ENCODE assay signal across 9 cellular contexts in the genomic region with DNA sequence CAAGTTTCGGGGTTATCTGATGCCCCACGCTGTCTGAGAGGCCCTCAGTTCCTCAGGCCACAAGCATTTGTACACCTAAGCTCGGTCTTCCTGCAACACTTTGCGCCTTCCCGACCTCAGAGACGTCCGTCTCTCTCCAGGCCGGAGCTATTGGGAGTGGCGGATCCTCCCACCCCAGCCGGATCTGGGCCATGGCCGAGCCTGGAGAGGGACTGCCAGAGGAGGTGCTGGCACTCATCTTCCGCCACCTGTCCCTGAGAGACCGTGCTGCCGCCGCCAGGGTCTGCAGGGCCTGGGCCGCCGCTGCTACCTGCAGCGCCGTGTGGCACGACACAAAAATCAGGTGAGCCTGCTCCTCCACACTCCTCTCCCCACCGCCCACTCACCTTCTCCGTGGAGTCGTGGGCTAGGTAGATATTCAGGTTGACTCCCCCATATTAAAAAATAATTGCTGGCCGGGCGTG. TPM values are rescaled to one million over a fixed set of nuclear protein-coding genes. Genes with fewer than 3 reads are reported as not detected.
DNase-seq lines count a peak whose midpoint lies in the region; ATAC-seq, FAIRE-seq and TF ChIP-seq lines count a peak whose summit lies in the region.
"Had no signal": no experiment of that assay in that cellular context is flagged by ENCODE, and none has a peak within 500 bp of the region (broad histone marks: within the 10 kb centered on the region; RNA-seq: fewer than 3 reads in every experiment).

No MANE protein-coding gene starts in this region.

- H3K4me3 Mint-ChIP-seq in natural killer cell = peak overlapping the region; percentile 31
- H3K4me3 Mint-ChIP-seq in natural killer cell treated with Interleukin-12 subunit alpha and Interleukin-12 subunit beta and Interleukin-15 and Interleukin-18, amount 100 ng/mL, for 72 hours = no peak overlapping the region

- no peaks in the 10 kb centered on the region for H3K9me3 Mint-ChIP-seq in natural killer cell
- H3K9me3 Mint-ChIP-seq in natural killer cell treated with Interleukin-12 subunit alpha and Interleukin-12 subunit beta and Interleukin-15 and Interleukin-18, amount 100 ng/mL, for 72 hours = no peaks in the 10 kb centered on the region

- H3K36me3 Mint-ChIP-seq in natural killer cell = no peaks in the 10 kb centered on the region
- no peaks in the 10 kb centered on the region for H3K36me3 Mint-ChIP-seq in natural killer cell treated with Interleukin-12 subunit alpha and Interleukin-12 subunit beta and Interleukin-15 and Interleukin-18, amount 100 ng/mL, for 72 hours

- H3K9me3 ChIP-seq in breast epithelium = no peaks in the 10 kb centered on the region
- no peaks in the 10 kb centered on the region for H3K9me3 ChIP-seq in HepG2 (ENCODE audit: low read length)
- H3K9me3 ChIP-seq in effector memory CD4-positive, alpha-beta T cell (ENCODE audit: control insufficient read depth, low read length) = no peaks in the 10 kb centered on the region
- H3K9me3 ChIP-seq: vagina had no signal

- BruUV-seq in HepG2 (replicated peaks; lab: Mats Ljungman, UMichigan) = no TSS peak

- in situ Hi-C loops in HepG2 (cut with HindIII; ENCODE audit: extremely low pct_ligation_motif_present, low pct_unique_long_range_greater_than_20kb) = no loop called here

- peak overlapping the region; percentile 94 for H3K4me2 ChIP-seq in HepG2 (ENCODE audit: low read depth, low read length)

- H3K27ac ChIP-seq in breast epithelium (no peak overlapping the region), HepG2 (ENCODE audit: extremely low read length, insufficient read depth, low read length) (no peak overlapping the region)
- no peak overlapping the region for H3K27ac ChIP-seq in effector memory CD4-positive, alpha-beta T cell (ENCODE audit: insufficient read depth, low read length, poor library complexity, severe bottlenecking)
- H3K27ac ChIP-seq: vagina had no signal

- TF ChIP-seq EP300 in HepG2 (IDR thresholded peaks at IDR 0.05; ENCODE audit: low read depth in 2 of 2, low read length in 2 of 2) (no peak), HepG2 (CRISPR knock-in tag; IDR thresholded peaks at IDR 0.05; ENCODE audit: borderline replicate concordance) (no peak)

- H3K4me1 Mint-ChIP-seq in natural killer cell = peaks cover 25 to 39% of the 10 kb centered on the region in 2 donors
- H3K4me1 Mint-ChIP-seq in natural killer cell treated with Interleukin-12 subunit alpha and Interleukin-12 subunit beta and Interleukin-15 and Interleukin-18, amount 100 ng/mL, for 72 hours (ENCODE audit: low read depth in 2 of 2) = peaks cover 27 to 45% of the 10 kb centered on the region in 2 donors

- FAIRE-seq in HepG2 (lab: Jason Lieb, UNC) = no peak

- H3K9ac ChIP-seq in HepG2 (ENCODE audit: insufficient read depth, low read depth, low read length) = peak overlapping the region; percentile 46; the same call in 1 of the 2 replicates

- intact Hi-C loops in natural killer cell (cut with micrococcal nuclease) = loop anchor here (2.0 kb wide), 1 partner anchor 13 kb away; no protein-coding TSS in a partner anchor
- intact Hi-C loops in breast epithelium (cut with DNase I; ENCODE audit: low total_unique reads) = no loop called here
- intact Hi-C loops in HepG2 (cut with micrococcal nuclease; ENCODE audit: unreplicated experiment) = no loop called here

- no peaks in the 10 kb centered on the region for H3K27me3 ChIP-seq in breast epithelium
- H3K27me3 ChIP-seq in HepG2 (ENCODE audit: control insufficient read depth in 1 of 2, insufficient read depth in 2 of 2, low read length in 2 of 2) = peaks cover 7 to 17% of the 10 kb centered on the region in 2 experiments
- H3K27me3 ChIP-seq in effector memory CD4-positive, alpha-beta T cell (replicated peaks; ENCODE audit: control insufficient read depth, insufficient read depth, low read length, poor library complexity, severe bottlenecking) = peaks cover 30% of the 10 kb centered on the region
- H3K27me3 ChIP-seq: vagina had no signal

- H3K79me2 ChIP-seq in HepG2 (ENCODE audit: insufficient read depth, low read length) = no peaks in the 10 kb centered on the region

- ATAC-seq in natural killer cell (no peak), HepG2 (no peak)
- ATAC-seq in natural killer cell treated with Interleukin-12 subunit alpha and Interleukin-12 subunit beta and Interleukin-15 and Interleukin-18, amount 100 ng/mL, for 72 hours = no peak

- peaks cover 10 to 11% of the 10 kb centered on the region in 2 donors for H3K4me1 ChIP-seq in breast epithelium
- peaks cover 51% of the 10 kb centered on the region for H3K4me1 ChIP-seq in HepG2 (ENCODE audit: insufficient read depth, low read length)
- H3K4me1 ChIP-seq in effector memory CD4-positive, alpha-beta T cell (ENCODE audit: control insufficient read depth, insufficient read depth, low read length, poor library complexity, severe bottlenecking) = peaks cover 76% of the 10 kb centered on the region

- POLR2A ChIA-PET in HepG2 (lab: Yijun Ruan, JAX) = interaction anchor here (1.5 to 5.7 kb wide), 4 partner anchors 8 to 182 kb away, joined by 3 to 54 read pairs (median 14); partner anchors contain the start of genes B3GNT9 and NOL3

- H3K36me3 ChIP-seq in breast epithelium (no peaks in the 10 kb centered on the region), HepG2 (replicated peaks in 1 of 2; ENCODE audit: control insufficient read depth in 1 of 2, insufficient read depth in 2 of 2, low read length in 2 of 2) (no peaks in the 10 kb centered on the region)
- no peaks in the 10 kb centered on the region for H3K36me3 ChIP-seq in effector memory CD4-positive, alpha-beta T cell (ENCODE audit: control insufficient read depth, insufficient read depth, low read length)
- H3K36me3 ChIP-seq: vagina had no signal

- peaks cover 0 to 30% of the 10 kb centered on the region in 2 donors for H3K27me3 Mint-ChIP-seq in natural killer cell (ENCODE audit: low read depth in 2 of 2)
- peaks cover 5 to 9% of the 10 kb centered on the region in 2 donors for H3K27me3 Mint-ChIP-seq in natural killer cell treated with Interleukin-12 subunit alpha and Interleukin-12 subunit beta and Interleukin-15 and Interleukin-18, amount 100 ng/mL, for 72 hours

- TF ChIP-seq POLR2A in breast epithelium (IDR thresholded peaks at IDR 0.05) (no peak), HepG2 (IDR thresholded peaks at IDR 0.05; ENCODE audit: insufficient read depth in 1 of 2, low read depth in 2 of 2, low read length in 2 of 2) (no peak)

- DNase-seq in natural killer cell = no peak
- no peak for DNase-seq in natural killer cell treated with Interleukin-12 subunit alpha and Interleukin-12 subunit beta and Interleukin-15 and Interleukin-18, amount 100 ng/mL, for 72 hours (ENCODE audit: low spot score)
- no peak for DNase-seq in breast epithelium (ENCODE audit: low spot score in 2 of 2)
- DNase-seq in HepG2 (ENCODE audit: low spot score) = no peak
- no peak for DNase-seq in H4 (ENCODE audit: low spot score)
- no peak for DNase-seq in NCI-H187 treated with DMSO at 0.1 percent for 48 hours (lab: John Stamatoyannopoulos, UW)
- DNase-seq in effector memory CD4-positive, alpha-beta T cell = no peak
- no peak for DNase-seq in NCI-H2107 treated with DMSO at 0.1 percent for 48 hours (lab: John Stamatoyannopoulos, UW; ENCODE audit: unreplicated experiment)

- H3K4me3 ChIP-seq in breast epithelium = peak overlapping the region in 2 of 3 donors; percentile 80 to 96
- H3K4me3 ChIP-seq in HepG2 (replicated peaks in 1 of 3; ENCODE audit: insufficient read depth in 1 of 3, low read depth in 2 of 3, low read length in 3 of 3) = peak overlapping the region in 1 of 3 experiments; percentile 93; a peak in 1 of 6 replicates
- H3K4me3 ChIP-seq in effector memory CD4-positive, alpha-beta T cell (ENCODE audit: insufficient read depth, low read depth, low read length, poor library complexity, severe bottlenecking) = no peak overlapping the region

- CTCF ChIA-PET in HepG2 (lab: Yijun Ruan, JAX; ENCODE audit: low intra/inter-chr PET ratio, low total read pairs) = no interaction called here

- H4K20me1 ChIP-seq in HepG2 (ENCODE audit: insufficient read depth, low read length) = no peaks in the 10 kb centered on the region

- 91% methylated on average over 22 of the region's 25 CpGs for WGBS in HepG2 (ENCODE audit: low lambda C conversion rate)

- H3K27ac Mint-ChIP-seq in natural killer cell = no peak overlapping the region
- H3K27ac Mint-ChIP-seq in natural killer cell treated with Interleukin-12 subunit alpha and Interleukin-12 subunit beta and Interleukin-15 and Interleukin-18, amount 100 ng/mL, for 72 hours = no peak overlapping the region

- no peak for TF ChIP-seq RAD21 in HepG2 (CRISPR knock-in tag; IDR thresholded peaks at IDR 0.05)

- H2AFZ ChIP-seq in HepG2 (ENCODE audit: low read length) = no peak overlapping the region

- TF ChIP-seq CTCF in natural killer cell (IDR thresholded peaks at IDR 0.05) = no peak
- TF ChIP-seq CTCF in breast epithelium (IDR thresholded peaks at IDR 0.05) = no peak
- no peak for TF ChIP-seq CTCF in HepG2 (CRISPR knock-in tag; IDR thresholded peaks at IDR 0.05)

RNA-seq across cellular contexts. Expression of gene FBXL8, which starts 1.9 kb away (rescaled TPM):
- 1 to 10 TPM; 5.2 to 8.3 (median 6.3) TPM for total RNA-seq in natural killer cell
- total RNA-seq in natural killer cell treated with Interleukin-12 subunit alpha and Interleukin-12 subunit beta and Interleukin-15 and Interleukin-18, amount 100 ng/mL, for 72 hours = 10 to 100 TPM; 15.3 to 16.8 TPM
- 10 to 100 TPM; 19.5 to 60.0 (median 40.1) TPM for total RNA-seq in breast epithelium
- 1.5 and 3.9 TPM in 2 replicates for total RNA-seq in HepG2 (2016; rRNA removed; fragmentation: Illumina TruSeq; extraction: Trizol)
- total RNA-seq in HepG2 (2016; cell fraction: cytosol; rRNA removed; fragmentation: Illumina TruSeq; extraction: Trizol; ENCODE audit: low read depth) = 0.81 and 0.88 TPM in 2 replicates
- 1.2 and 3.5 TPM in 2 replicates for total RNA-seq in HepG2 (2016; cell fraction: insoluble cytoplasmic fraction; rRNA removed; fragmentation: Illumina TruSeq; extraction: Trizol)
- 1.9 and 2.3 TPM in 2 replicates for total RNA-seq in HepG2 (2016; cell fraction: membrane; rRNA removed; fragmentation: Illumina TruSeq; extraction: Trizol)
- 4.6 and 4.8 TPM in 2 replicates for total RNA-seq in HepG2 (2016; cell fraction: nucleus; rRNA removed; fragmentation: Illumina TruSeq; extraction: Trizol)
- polyA plus RNA-seq in HepG2 (2011; rRNA removed) = 9.3 and 10.9 TPM in 2 replicates
- polyA plus RNA-seq in HepG2 (2011; cell fraction: cytosol; rRNA removed) = 3.2 and 6.0 TPM in 2 replicates
- 173 and 222 TPM in 2 replicates for polyA plus RNA-seq in HepG2 (2011; cell fraction: nucleus; rRNA removed)
- polyA plus RNA-seq in HepG2 (2012) = 5.8 and 7.5 TPM in 2 replicates
- polyA plus RNA-seq in HepG2 (2016; cell fraction: cytosol; fragmentation: Illumina TruSeq; extraction: Trizol; ENCODE audit: low read depth) = 0.17 and 0.29 TPM in 2 replicates
- polyA plus RNA-seq in HepG2 (2016; cell fraction: insoluble cytoplasmic fraction; fragmentation: Illumina TruSeq; extraction: Trizol; ENCODE audit: low read depth) = 2.0 and 2.2 TPM in 2 replicates
- polyA plus RNA-seq in HepG2 (2016; cell fraction: membrane; fragmentation: Illumina TruSeq; extraction: Trizol; ENCODE audit: low read depth) = 0.58 and 0.92 TPM in 2 replicates
- polyA plus RNA-seq in HepG2 (2016; cell fraction: nucleus; fragmentation: Illumina TruSeq; extraction: Trizol; ENCODE audit: insufficient read depth, low read depth) = 9.5 and 16.0 TPM in 2 replicates
- polyA minus RNA-seq in HepG2 (2011; rRNA and poly(A)+ RNA removed; ENCODE audit: low replicate concordance) = 4.6 and 9.2 TPM in 2 replicates
- polyA minus RNA-seq in HepG2 (2011; cell fraction: cytosol; rRNA and poly(A)+ RNA removed) = 2.9 and 3.2 TPM in 2 replicates
- 19.1 and 22.3 TPM in 2 replicates for polyA minus RNA-seq in HepG2 (2011; cell fraction: nucleus; rRNA and poly(A)+ RNA removed)
- 1.3 and 3.3 TPM in 2 replicates for total RNA-seq in H4 (2014; rRNA removed; shearing (Covaris generic))

RNA-seq across cellular contexts. Expression of gene TRADD, which starts 1.9 kb away (rescaled TPM):
- total RNA-seq in natural killer cell (10 to 100 TPM; 15.2 to 27.5 (median 26.8) TPM), breast epithelium (10 to 100 TPM; 35.1 to 42.6 (median 36.4) TPM), HepG2 (2016; rRNA removed; fragmentation: Illumina TruSeq; extraction: Trizol) (6.2 and 7.8 TPM in 2 replicates)
- 10 to 100 TPM; 38.5 to 51.2 TPM for total RNA-seq in natural killer cell treated with Interleukin-12 subunit alpha and Interleukin-12 subunit beta and Interleukin-15 and Interleukin-18, amount 100 ng/mL, for 72 hours
- total RNA-seq in HepG2 (2016; cell fraction: cytosol; rRNA removed; fragmentation: Illumina TruSeq; extraction: Trizol; ENCODE audit: low read depth) = 3.2 TPM in 2 replicates
- total RNA-seq in HepG2 (2016; cell fraction: insoluble cytoplasmic fraction; rRNA removed; fragmentation: Illumina TruSeq; extraction: Trizol) = 6.8 and 9.0 TPM in 2 replicates
- total RNA-seq in HepG2 (2016; cell fraction: membrane; rRNA removed; fragmentation: Illumina TruSeq; extraction: Trizol) = 4.6 and 4.9 TPM in 2 replicates
- total RNA-seq in HepG2 (2016; cell fraction: nucleus; rRNA removed; fragmentation: Illumina TruSeq; extraction: Trizol) = 4.8 and 4.9 TPM in 2 replicates
- polyA plus RNA-seq in HepG2 (2011; rRNA removed) = 8.2 and 10.3 TPM in 2 replicates
- 9.8 and 13.8 TPM in 2 replicates for polyA plus RNA-seq in HepG2 (2011; cell fraction: cytosol; rRNA removed)
- polyA plus RNA-seq in HepG2 (2011; cell fraction: nucleus; rRNA removed) = 22.9 and 28.2 TPM in 2 replicates
- 5.3 TPM in 2 replicates for polyA plus RNA-seq in HepG2 (2012)
- 3.1 and 3.6 TPM in 2 replicates for polyA plus RNA-seq in HepG2 (2016; cell fraction: cytosol; fragmentation: Illumina TruSeq; extraction: Trizol; ENCODE audit: low read depth)
- polyA plus RNA-seq in HepG2 (2016; cell fraction: insoluble cytoplasmic fraction; fragmentation: Illumina TruSeq; extraction: Trizol; ENCODE audit: low read depth) = 5.3 and 5.9 TPM in 2 replicates
- polyA plus RNA-seq in HepG2 (2016; cell fraction: membrane; fragmentation: Illumina TruSeq; extraction: Trizol; ENCODE audit: low read depth) = 3.2 and 3.8 TPM in 2 replicates
- polyA plus RNA-seq in HepG2 (2016; cell fraction: nucleus; fragmentation: Illumina TruSeq; extraction: Trizol; ENCODE audit: insufficient read depth, low read depth) = 11.5 and 13.8 TPM in 2 replicates
- polyA minus RNA-seq in HepG2 (2011; rRNA and poly(A)+ RNA removed; ENCODE audit: low replicate concordance) = 3.4 and 5.6 TPM in 2 replicates
- 4.1 and 5.0 TPM in 2 replicates for polyA minus RNA-seq in HepG2 (2011; cell fraction: cytosol; rRNA and poly(A)+ RNA removed)
- 5.0 TPM in 2 replicates for polyA minus RNA-seq in HepG2 (2011; cell fraction: nucleus; rRNA and poly(A)+ RNA removed)
- total RNA-seq in H4 (2014; rRNA removed; shearing (Covaris generic)) = 13.6 and 17.9 TPM in 2 replicates

RNA-seq across cellular contexts. Expression of gene HSF4, which starts 2.9 kb away (rescaled TPM):
- total RNA-seq in natural killer cell (1 to 10 TPM; 6.9 to 8.3 (median 7.3) TPM), breast epithelium (100 to 1,000 TPM in 1 of 3 donors, 10 to 100 TPM in 2; 46.9 to 113 (median 62.5) TPM), HepG2 (2016; rRNA removed; fragmentation: Illumina TruSeq; extraction: Trizol) (0.41 and 3.5 TPM in 2 replicates)
- total RNA-seq in natural killer cell treated with Interleukin-12 subunit alpha and Interleukin-12 subunit beta and Interleukin-15 and Interleukin-18, amount 100 ng/mL, for 72 hours = 10 to 100 TPM; 17.2 to 19.4 TPM
- 0.44 and 1.0 TPM in 2 replicates for total RNA-seq in HepG2 (2016; cell fraction: cytosol; rRNA removed; fragmentation: Illumina TruSeq; extraction: Trizol; ENCODE audit: low read depth)
- 0.79 and 3.2 TPM in 2 replicates for total RNA-seq in HepG2 (2016; cell fraction: insoluble cytoplasmic fraction; rRNA removed; fragmentation: Illumina TruSeq; extraction: Trizol)
- 0.59 and 0.68 TPM in 2 replicates for total RNA-seq in HepG2 (2016; cell fraction: membrane; rRNA removed; fragmentation: Illumina TruSeq; extraction: Trizol)
- total RNA-seq in HepG2 (2016; cell fraction: nucleus; rRNA removed; fragmentation: Illumina TruSeq; extraction: Trizol) = 4.6 and 5.3 TPM in 2 replicates
- polyA plus RNA-seq in HepG2 (2011; rRNA removed) = 16.9 and 17.9 TPM in 2 replicates
- polyA plus RNA-seq in HepG2 (2011; cell fraction: cytosol; rRNA removed) = 1.8 and 2.3 TPM in 2 replicates
- polyA plus RNA-seq in HepG2 (2011; cell fraction: nucleus; rRNA removed) = 319 and 364 TPM in 2 replicates
- polyA plus RNA-seq in HepG2 (2012) = 12.3 and 18.7 TPM in 2 replicates
- 0.77 TPM in 1 of 2 replicates, not detected in the other for polyA plus RNA-seq in HepG2 (2016; cell fraction: cytosol; fragmentation: Illumina TruSeq; extraction: Trizol; ENCODE audit: low read depth)
- 0.87 and 1.1 TPM in 2 replicates for polyA plus RNA-seq in HepG2 (2016; cell fraction: insoluble cytoplasmic fraction; fragmentation: Illumina TruSeq; extraction: Trizol; ENCODE audit: low read depth)
- polyA plus RNA-seq in HepG2 (2016; cell fraction: membrane; fragmentation: Illumina TruSeq; extraction: Trizol; ENCODE audit: low read depth) = 0.36 and 0.41 TPM in 2 replicates
- 18.4 and 20.6 TPM in 2 replicates for polyA plus RNA-seq in HepG2 (2016; cell fraction: nucleus; fragmentation: Illumina TruSeq; extraction: Trizol; ENCODE audit: insufficient read depth, low read depth)
- polyA minus RNA-seq in HepG2 (2011; rRNA and poly(A)+ RNA removed; ENCODE audit: low replicate concordance) = 7.7 and 14.1 TPM in 2 replicates
- 1.1 TPM in 1 of 2 replicates, not detected in the other for polyA minus RNA-seq in HepG2 (2011; cell fraction: cytosol; rRNA and poly(A)+ RNA removed)
- 19.5 and 25.2 TPM in 2 replicates for polyA minus RNA-seq in HepG2 (2011; cell fraction: nucleus; rRNA and poly(A)+ RNA removed)
- 0.50 TPM in 1 of 2 replicates, not detected in the other for total RNA-seq in H4 (2014; rRNA removed; shearing (Covaris generic))

RNA-seq across cellular contexts. Expression of gene NOL3, which starts 8.7 kb away (rescaled TPM):
- total RNA-seq in natural killer cell = 1 to 10 TPM in 2 of 3 donors, under 1 TPM in 1; 0.88 to 1.3 (median 1.3) TPM
- 10 to 100 TPM; 10.5 to 20.1 TPM for total RNA-seq in natural killer cell treated with Interleukin-12 subunit alpha and Interleukin-12 subunit beta and Interleukin-15 and Interleukin-18, amount 100 ng/mL, for 72 hours
- 10 to 100 TPM; 39.7 to 87.7 (median 45.9) TPM for total RNA-seq in breast epithelium
- total RNA-seq in HepG2 (2016; rRNA removed; fragmentation: Illumina TruSeq; extraction: Trizol) = 3.1 and 5.7 TPM in 2 replicates
- total RNA-seq in HepG2 (2016; cell fraction: cytosol; rRNA removed; fragmentation: Illumina TruSeq; extraction: Trizol; ENCODE audit: low read depth) = 0.91 and 1.1 TPM in 2 replicates
- total RNA-seq in HepG2 (2016; cell fraction: insoluble cytoplasmic fraction; rRNA removed; fragmentation: Illumina TruSeq; extraction: Trizol) = 3.8 and 4.1 TPM in 2 replicates
- 2.1 and 2.2 TPM in 2 replicates for total RNA-seq in HepG2 (2016; cell fraction: membrane; rRNA removed; fragmentation: Illumina TruSeq; extraction: Trizol)
- 2.7 and 3.0 TPM in 2 replicates for total RNA-seq in HepG2 (2016; cell fraction: nucleus; rRNA removed; fragmentation: Illumina TruSeq; extraction: Trizol)
- polyA plus RNA-seq in HepG2 (2011; rRNA removed) = 20.5 and 23.3 TPM in 2 replicates
- 9.2 and 14.1 TPM in 2 replicates for polyA plus RNA-seq in HepG2 (2011; cell fraction: cytosol; rRNA removed)
- polyA plus RNA-seq in HepG2 (2011; cell fraction: nucleus; rRNA removed) = 78.8 and 95.6 TPM in 2 replicates
- 23.5 and 26.3 TPM in 2 replicates for polyA plus RNA-seq in HepG2 (2012)
- polyA plus RNA-seq in HepG2 (2016; cell fraction: cytosol; fragmentation: Illumina TruSeq; extraction: Trizol; ENCODE audit: low read depth) = 1.1 and 1.3 TPM in 2 replicates
- 3.6 TPM in 2 replicates for polyA plus RNA-seq in HepG2 (2016; cell fraction: insoluble cytoplasmic fraction; fragmentation: Illumina TruSeq; extraction: Trizol; ENCODE audit: low read depth)
- 2.3 and 2.9 TPM in 2 replicates for polyA plus RNA-seq in HepG2 (2016; cell fraction: membrane; fragmentation: Illumina TruSeq; extraction: Trizol; ENCODE audit: low read depth)
- 18.2 and 26.0 TPM in 2 replicates for polyA plus RNA-seq in HepG2 (2016; cell fraction: nucleus; fragmentation: Illumina TruSeq; extraction: Trizol; ENCODE audit: insufficient read depth, low read depth)
- 5.4 and 16.0 TPM in 2 replicates for polyA minus RNA-seq in HepG2 (2011; rRNA and poly(A)+ RNA removed; ENCODE audit: low replicate concordance)
- 2.8 and 3.7 TPM in 2 replicates for polyA minus RNA-seq in HepG2 (2011; cell fraction: cytosol; rRNA and poly(A)+ RNA removed)
- polyA minus RNA-seq in HepG2 (2011; cell fraction: nucleus; rRNA and poly(A)+ RNA removed) = 14.3 and 16.3 TPM in 2 replicates
- total RNA-seq in H4 (2014; rRNA removed; shearing (Covaris generic)) = 39.4 and 47.9 TPM in 2 replicates

RNA-seq across cellular contexts. Expression of gene B3GNT9, which starts 10.8 kb away (rescaled TPM):
- 1 to 10 TPM in 2 of 3 donors, under 1 TPM in 1; 0.80 to 1.3 (median 1.0) TPM for total RNA-seq in natural killer cell
- 1 to 10 TPM; 3.3 to 3.8 TPM for total RNA-seq in natural killer cell treated with Interleukin-12 subunit alpha and Interleukin-12 subunit beta and Interleukin-15 and Interleukin-18, amount 100 ng/mL, for 72 hours
- total RNA-seq in breast epithelium = 10 to 100 TPM in 2 of 3 donors, 1 to 10 TPM in 1; 7.8 to 13.3 (median 11.1) TPM
- total RNA-seq in HepG2 (2016; rRNA removed; fragmentation: Illumina TruSeq; extraction: Trizol) = 1.5 and 3.1 TPM in 2 replicates
- total RNA-seq in HepG2 (2016; cell fraction: cytosol; rRNA removed; fragmentation: Illumina TruSeq; extraction: Trizol; ENCODE audit: low read depth) = 0.61 and 0.79 TPM in 2 replicates
- total RNA-seq in HepG2 (2016; cell fraction: insoluble cytoplasmic fraction; rRNA removed; fragmentation: Illumina TruSeq; extraction: Trizol) = 1.5 and 2.9 TPM in 2 replicates
- 1.8 and 2.1 TPM in 2 replicates for total RNA-seq in HepG2 (2016; cell fraction: membrane; rRNA removed; fragmentation: Illumina TruSeq; extraction: Trizol)
- 1.8 and 2.5 TPM in 2 replicates for total RNA-seq in HepG2 (2016; cell fraction: nucleus; rRNA removed; fragmentation: Illumina TruSeq; extraction: Trizol)
- polyA plus RNA-seq in HepG2 (2011; rRNA removed) = 1.2 and 1.5 TPM in 2 replicates
- polyA plus RNA-seq in HepG2 (2011; cell fraction: cytosol; rRNA removed) = 1.4 and 1.9 TPM in 2 replicates
- 2.0 and 2.5 TPM in 2 replicates for polyA plus RNA-seq in HepG2 (2011; cell fraction: nucleus; rRNA removed)
- 0.80 and 0.82 TPM in 2 replicates for polyA plus RNA-seq in HepG2 (2012)
- 0.38 and 0.54 TPM in 2 replicates for polyA plus RNA-seq in HepG2 (2016; cell fraction: cytosol; fragmentation: Illumina TruSeq; extraction: Trizol; ENCODE audit: low read depth)
- 1.9 and 2.0 TPM in 2 replicates for polyA plus RNA-seq in HepG2 (2016; cell fraction: insoluble cytoplasmic fraction; fragmentation: Illumina TruSeq; extraction: Trizol; ENCODE audit: low read depth)
- polyA plus RNA-seq in HepG2 (2016; cell fraction: membrane; fragmentation: Illumina TruSeq; extraction: Trizol; ENCODE audit: low read depth) = 1.3 and 1.7 TPM in 2 replicates
- 4.0 and 4.3 TPM in 2 replicates for polyA plus RNA-seq in HepG2 (2016; cell fraction: nucleus; fragmentation: Illumina TruSeq; extraction: Trizol; ENCODE audit: insufficient read depth, low read depth)
- 2.8 and 8.7 TPM in 2 replicates for polyA minus RNA-seq in HepG2 (2011; rRNA and poly(A)+ RNA removed; ENCODE audit: low replicate concordance)
- 0.99 and 1.1 TPM in 2 replicates for polyA minus RNA-seq in HepG2 (2011; cell fraction: cytosol; rRNA and poly(A)+ RNA removed)
- polyA minus RNA-seq in HepG2 (2011; cell fraction: nucleus; rRNA and poly(A)+ RNA removed) = 0.99 and 1.7 TPM in 2 replicates
- total RNA-seq in H4 (2014; rRNA removed; shearing (Covaris generic)) = 21.2 and 21.6 TPM in 2 replicates
